1 cellular context compared by ENCODE assay signal in the genomic region with DNA sequence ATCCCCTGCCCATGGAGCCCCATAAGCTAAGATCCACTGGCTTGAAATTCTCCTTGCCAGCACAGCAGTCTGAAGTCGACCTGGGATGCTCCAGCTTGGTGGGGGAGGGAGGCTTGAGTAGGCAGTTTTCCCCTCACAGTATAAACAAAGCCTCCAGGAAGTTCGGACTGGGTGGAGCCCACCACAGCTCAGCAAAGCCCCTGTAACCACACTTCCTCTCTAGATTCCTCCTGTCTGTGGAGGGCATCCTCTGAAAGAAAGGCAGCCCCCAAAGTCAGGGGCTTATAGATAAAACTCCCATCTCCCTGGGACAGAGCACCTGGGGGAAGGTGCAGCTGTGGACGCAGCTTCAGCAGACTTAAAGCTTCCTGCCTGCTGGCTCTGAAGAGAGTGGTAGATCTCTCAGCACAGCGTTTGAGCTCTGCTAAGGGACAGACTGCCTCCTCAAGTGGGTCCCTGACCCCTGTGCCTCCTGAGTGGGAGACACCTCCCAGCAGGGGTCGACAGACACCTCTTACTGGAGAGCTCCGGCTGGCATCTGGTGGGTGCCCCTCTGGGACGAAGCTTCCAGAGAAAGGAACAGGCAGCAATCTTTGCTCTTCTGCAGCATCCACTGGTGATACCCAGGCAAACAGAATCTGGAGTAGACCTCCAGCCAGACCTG.
TF ChIP-seq lines count a peak whose summit lies in the region.

No MANE protein-coding gene starts in this region.

TF ChIP-seq in HepG2, 621 proteins besides CTCF, POLR2A, EP300 and RAD21:
- TF ChIP-seq STAG1 (CRISPR knock-in tag; IDR thresholded peaks at IDR 0.05) = peak; percentile 33; the same call in 1 of the 2 replicates
